ENCODE assay signal across 1 cellular context in genomic region chr11:29780756-29781155, GRCh38.
TF ChIP-seq lines count a peak whose summit lies in the region.

No MANE protein-coding gene starts in this region.

TF ChIP-seq in HEK293T, 16 proteins besides CTCF, POLR2A, EP300 and RAD21 (continued from another document):
- TF ChIP-seq L3MBTL2 (conservative IDR thresholded peaks at IDR 0.05) (no peak), FOXM1 (IDR thresholded peaks at IDR 0.05; ENCODE audit: borderline replicate concordance) (no peak), ZNF384 (IDR thresholded peaks at IDR 0.05) (no peak), TARDBP (IDR thresholded peaks at IDR 0.05) (no peak), SUZ12 (IDR thresholded peaks at IDR 0.05) (no peak), SP1 (IDR thresholded peaks at IDR 0.05) (no peak), ELF4 (IDR thresholded peaks at IDR 0.05) (no peak)
TF ChIP-seq in HEK293T: peak in this region for 0.
